Comparison of ENCODE assay signal across 8 cellular contexts in the genomic region with DNA sequence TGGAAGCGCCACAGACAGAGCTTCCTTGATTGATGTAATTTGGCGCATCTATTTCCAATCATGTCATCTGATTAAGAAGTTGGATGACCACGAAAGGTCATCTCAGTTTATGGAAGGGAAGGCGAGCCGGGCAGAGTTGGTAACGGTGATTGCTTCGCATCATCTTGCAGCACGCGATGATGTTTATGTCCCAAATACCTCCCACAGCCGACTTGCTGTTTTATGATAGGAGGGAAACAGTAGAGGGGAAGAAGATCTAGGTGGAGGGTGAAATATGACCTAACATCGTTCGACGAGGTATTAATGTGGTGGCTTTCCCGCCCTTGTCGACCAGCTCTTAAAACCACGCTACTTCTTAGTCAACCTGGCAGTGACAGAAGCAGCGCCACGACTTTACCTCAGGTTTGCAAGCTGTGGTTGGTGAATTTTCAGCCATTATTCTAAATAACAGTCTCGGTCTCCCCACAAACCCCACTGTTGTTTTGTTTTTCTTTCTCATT. TPM values are rescaled to one million over a fixed set of nuclear protein-coding genes. Genes with fewer than 3 reads are reported as not detected.
DNase-seq lines count a peak whose midpoint lies in the region; ATAC-seq and TF ChIP-seq lines count a peak whose summit lies in the region.

No MANE protein-coding gene starts in this region.

- H3K9me3 ChIP-seq in DND-41 (ENCODE audit: insufficient read depth, low read length, severe bottlenecking), result no peaks in the 10 kb centered on the region
- no peaks in the 10 kb centered on the region for H3K9me3 ChIP-seq in Peyer's patch
- no peaks in the 10 kb centered on the region for H3K9me3 ChIP-seq in neuron (ENCODE audit: low read length)
- no peaks in the 10 kb centered on the region for H3K9me3 ChIP-seq in uterus

- no peak for TF ChIP-seq POLR2A in Peyer's patch (IDR thresholded peaks at IDR 0.05)
- no peak for TF ChIP-seq POLR2A in uterus (IDR thresholded peaks at IDR 0.05)

- no peak; the same call in 2 of the 3 replicates for ATAC-seq in DND-41 (ENCODE audit: insufficient read depth, low read depth)

- H3K27me3 ChIP-seq in DND-41 (ENCODE audit: insufficient read depth, low read length, poor library complexity) (peaks cover 21% of the 10 kb centered on the region), Peyer's patch (no peaks in the 10 kb centered on the region), neuron (ENCODE audit: insufficient read depth, low read length) (peaks cover 2% of the 10 kb centered on the region), uterus (no peaks in the 10 kb centered on the region)

- no peaks in the 10 kb centered on the region for H4K20me1 ChIP-seq in DND-41 (ENCODE audit: insufficient read depth, low read length)

- H2AFZ ChIP-seq in DND-41 (ENCODE audit: low read depth, low read length) (peak overlapping the region; percentile 91), neuron (ENCODE audit: low read depth, low read length) (peak overlapping the region; percentile 49)

- H3K36me3 ChIP-seq in DND-41 (ENCODE audit: insufficient read depth, low read length) (no peaks in the 10 kb centered on the region), Peyer's patch (no peaks in the 10 kb centered on the region), neuron (ENCODE audit: insufficient read depth, low read length) (no peaks in the 10 kb centered on the region), uterus (no peaks in the 10 kb centered on the region)

- TF ChIP-seq CTCF in DND-41 (IDR thresholded peaks at IDR 0.05; ENCODE audit: borderline replicate concordance, extremely low read depth, low read length, poor library complexity, severe bottlenecking) (no peak), Peyer's patch (IDR thresholded peaks at IDR 0.05) (no peak), choroid plexus epithelial cell (conservative IDR thresholded peaks at IDR 0.05; ENCODE audit: low read depth, low read length) (no peak), uterus (IDR thresholded peaks at IDR 0.05) (no peak)

- 0 out of 2 replicates have a peak, but pooled peaks cover 2% of the 10 kb centered on the region for H3K79me2 ChIP-seq in DND-41 (ENCODE audit: insufficient read depth, low read length)

- H3K27ac ChIP-seq in DND-41 (ENCODE audit: low read length), result peak overlapping the region; percentile 38; the same call in 1 of the 2 replicates
- peak overlapping the region; percentile 77 to 91 (median 83) for H3K27ac ChIP-seq in Peyer's patch
- H3K27ac ChIP-seq in uterus, result peak overlapping the region; percentile 83 to 89

- peak overlapping the region; percentile 78 for H3K4me2 ChIP-seq in DND-41 (ENCODE audit: insufficient read depth, low read length)

- peaks cover 36% of the 10 kb centered on the region for H3K4me1 ChIP-seq in DND-41 (ENCODE audit: insufficient read depth, low read length)
- H3K4me1 ChIP-seq in Peyer's patch, result peaks cover 0 to 18% (median 4%) of the 10 kb centered on the region in 4 donors
- peaks cover 16% of the 10 kb centered on the region for H3K4me1 ChIP-seq in neuron (ENCODE audit: insufficient read depth, low read length)
- no peaks in the 10 kb centered on the region for H3K4me1 ChIP-seq in uterus

- intact Hi-C loops in uterus (cut with DNase I; ENCODE audit: low total_unique reads), result loop anchor here (10.0 kb wide), 1 partner anchor 260 kb away; no protein-coding TSS in a partner anchor

- H3K4me3 ChIP-seq in DND-41 (ENCODE audit: low read depth in 1 of 2, low read length in 2 of 2) (peak overlapping the region in 1 of 2 experiments; percentile 67; a peak in 2 of 4 replicates), Peyer's patch (peak overlapping the region; percentile 46 to 93 (median 74)), choroid plexus epithelial cell (ENCODE audit: low read depth, low read length) (peak overlapping the region; percentile 87), neuron (ENCODE audit: low read length) (peak overlapping the region; percentile 91), uterus (peak overlapping the region in 1 of 2 donors; percentile 94)

- peak overlapping the region; percentile 78 for H3K9ac ChIP-seq in DND-41 (ENCODE audit: low read depth, low read length)

- DNase-seq in DND-41 (peak; percentile 32), Peyer's patch (no peak), choroid plexus epithelial cell (ENCODE audit: low read depth) (no peak), uterus (no peak), GDM1 (lab: John Stamatoyannopoulos, UW) (no peak), dedifferentiated amniotic fluid mesenchymal stem cell (ENCODE audit: extremely low spot score) (no peak), RKO (ENCODE audit: low spot score) (no peak)

RNA-seq across cellular contexts. Expression of a gene that starts 0.8 kb away (rescaled TPM):
- total RNA-seq in Peyer's patch (10 to 100 TPM in 2 of 4 donors, 1 to 10 TPM in 2; 3.2 to 21.5 (median 7.8) TPM), uterus (10 to 100 TPM in 3 of 4 donors, 1 to 10 TPM in 1; 7.9 to 48.8 (median 25.1) TPM)
